Comparison of ENCODE assay signal across 1 cellular context in genomic region chr17:36001109-36001735, GRCh38.
TF ChIP-seq lines count a peak whose summit lies in the region.

TSS of gene CCL15 (minus strand) at chr17:36001553. CDS start at chr17:36001492, 61 bp downstream.

TF ChIP-seq in HepG2, 621 proteins besides CTCF, POLR2A, EP300 and RAD21 (continued from another document):
- TF ChIP-seq THRA (CRISPR knock-in tag; IDR thresholded peaks at IDR 0.05; ENCODE audit: borderline replicate concordance): peak; percentile 4; the same call in 1 of the 2 replicates
- no peak for TF ChIP-seq RXRB (CRISPR knock-in tag; IDR thresholded peaks at IDR 0.05; ENCODE audit: borderline replicate concordance)
- TF ChIP-seq RARA (CRISPR knock-in tag; IDR thresholded peaks at IDR 0.05): no peak
- no peak for TF ChIP-seq ZNF674 (CRISPR knock-in tag; IDR thresholded peaks at IDR 0.05; ENCODE audit: low read depth)
- TF ChIP-seq PLSCR1 (CRISPR knock-in tag; IDR thresholded peaks at IDR 0.05; ENCODE audit: borderline replicate concordance): no peak
- no peak for TF ChIP-seq SIN3A (IDR thresholded peaks at IDR 0.05; ENCODE audit: borderline replicate concordance, low read depth, low read length)
- no peak for TF ChIP-seq ZBTB26 (CRISPR knock-in tag; IDR thresholded peaks at IDR 0.05; ENCODE audit: borderline replicate concordance)
- no peak for TF ChIP-seq ZNF460 (CRISPR knock-in tag; IDR thresholded peaks at IDR 0.05; ENCODE audit: borderline replicate concordance)
- no peak for TF ChIP-seq ZNF510 (CRISPR knock-in tag; IDR thresholded peaks at IDR 0.05; ENCODE audit: low read depth)
- no peak for TF ChIP-seq HOMEZ (CRISPR knock-in tag; IDR thresholded peaks at IDR 0.05; ENCODE audit: low read depth)
- no peak; the same call in 1 of the 2 replicates for TF ChIP-seq ZNF691 (CRISPR knock-in tag; IDR thresholded peaks at IDR 0.05; ENCODE audit: borderline replicate concordance, low read depth)
- TF ChIP-seq JARID2 (CRISPR knock-in tag; IDR thresholded peaks at IDR 0.05; ENCODE audit: insufficient replicate concordance): no peak
- TF ChIP-seq TOE1 (CRISPR knock-in tag; IDR thresholded peaks at IDR 0.05): no peak
- no peak for TF ChIP-seq TRIM24 (CRISPR knock-in tag; IDR thresholded peaks at IDR 0.05)
- no peak for TF ChIP-seq AGO1 (IDR thresholded peaks at IDR 0.05; ENCODE audit: low read depth, low read length, poor library complexity, severe bottlenecking)
- no peak; the same call in 1 of the 2 replicates for TF ChIP-seq BORCS8-MEF2B (CRISPR knock-in tag; IDR thresholded peaks at IDR 0.05)
- TF ChIP-seq GTF3A (CRISPR knock-in tag; conservative IDR thresholded peaks at IDR 0.05): no peak
- no peak for TF ChIP-seq ZFP82 (CRISPR knock-in tag; IDR thresholded peaks at IDR 0.05; ENCODE audit: borderline replicate concordance)
- TF ChIP-seq ZMYM2 (CRISPR knock-in tag; IDR thresholded peaks at IDR 0.05): no peak
- no peak for TF ChIP-seq ZFP62 (CRISPR knock-in tag; IDR thresholded peaks at IDR 0.05)
- no peak for TF ChIP-seq ZNF704 (CRISPR knock-in tag; IDR thresholded peaks at IDR 0.05; ENCODE audit: borderline replicate concordance)
- TF ChIP-seq ZNF569 (CRISPR knock-in tag; IDR thresholded peaks at IDR 0.05; ENCODE audit: borderline replicate concordance): no peak
- no peak for TF ChIP-seq ZNF142 (CRISPR knock-in tag; IDR thresholded peaks at IDR 0.05)
- TF ChIP-seq PBX2 (CRISPR knock-in tag; IDR thresholded peaks at IDR 0.05): no peak
